ENCODE assay signal across 23 cellular contexts in genomic region chr3:123321806-123322205, GRCh38.
"Had no signal": no experiment of that assay in that cellular context is flagged by ENCODE, and none has a peak within 500 bp of the region (broad histone marks: within the 10 kb centered on the region; RNA-seq: fewer than 3 reads in every experiment).

No MANE protein-coding gene starts in this region.

- H2AFZ ChIP-seq: hepatocyte had no signal

- H3K27ac ChIP-seq: hepatocyte, thyroid gland, WERI-Rb-1 had no signal

- FAIRE-seq: bronchial epithelial cell, TTC549 had no signal

- ATAC-seq: activated CD8-positive, alpha-beta memory T cell treated with anti-CD3 and anti-CD28 coated beads, Interleukin-2, amount 10 ng/mL, durations not matched to agents 7 days and 5 days; activated CD8-positive, alpha-beta T cell treated with anti-CD3 and anti-CD28 coated beads for 36 hours; mucosa of descending colon; stimulated activated naive CD8-positive, alpha-beta T cell treated with anti-CD3 and anti-CD28 coated beads, Interleukin-15, Interleukin-2, amounts not matched to agents 100 U/mL and 50 U/mL, for 24 hours had no signal

- H3K4me1 ChIP-seq: thyroid gland had no signal

- H3K79me2 ChIP-seq: hepatocyte had no signal

- H3K27me3 ChIP-seq: thyroid gland had no signal

- H3K4me3 ChIP-seq: hepatocyte, mucosa of descending colon, thyroid gland had no signal

- H3K36me3 ChIP-seq: thyroid gland, WERI-Rb-1 had no signal

- H3K4me2 ChIP-seq: hepatocyte had no signal

- H3K9me3 ChIP-seq: mucosa of descending colon, thyroid gland had no signal

- DNase-seq: activated CD4-positive, alpha-beta T cell treated with anti-CD3 and anti-CD28 coated beads, Interleukin-2, amount 10 ng/mL, durations not matched to agents 7 days and 5 days; activated CD4-positive, CD25-positive, alpha-beta regulatory T cell treated with anti-CD3 and anti-CD28 coated beads, Interleukin-2, amount 50 U/mL, for 72 hours; activated CD8-positive, alpha-beta memory T cell treated with anti-CD3 and anti-CD28 coated beads, Interleukin-2, amount 10 ng/mL, durations not matched to agents 7 days and 5 days; activated CD8-positive, alpha-beta T cell treated with anti-CD3 and anti-CD28 coated beads for 36 hours; activated effector memory CD4-positive, alpha-beta T cell treated with anti-CD3 and anti-CD28 coated beads, Interleukin-2, amount 50 U/mL, for 16 hours; activated naive CD4-positive, alpha-beta T cell treated with anti-CD3 and anti-CD28 coated beads, Interleukin-2, amount 10 ng/mL, durations not matched to agents 7 days and 5 days; activated T-cell treated with anti-CD3 and anti-CD28 coated beads for 4 hours; amygdala; cortex of kidney; endodermal cell; mesendoderm; mucosa of descending colon; nephron progenitor cell; nucleus accumbens; stimulated activated CD4-positive, alpha-beta T cell treated with anti-CD3 and anti-CD28 coated beads, Interleukin-4, amount 100 ng/mL, for 24 hours; stimulated activated naive CD8-positive, alpha-beta T cell treated with anti-CD3 and anti-CD28 coated beads, Interleukin-15, Interleukin-2, amounts not matched to agents 100 U/mL and 50 U/mL, for 24 hours; substantia nigra; T-helper 1 cell; thyroid gland; WERI-Rb-1 had no signal
